Comparison of ENCODE assay signal across 21 cellular contexts in genomic region chr17:81468111-81468764, GRCh38. TPM values are rescaled to one million over a fixed set of nuclear protein-coding genes. Genes with fewer than 3 reads are reported as not detected.
"Had no signal": no experiment of that assay in that cellular context is flagged by ENCODE, and none has a peak within 500 bp of the region (broad histone marks: within the 10 kb centered on the region; RNA-seq: fewer than 3 reads in every experiment).

No MANE protein-coding gene starts in this region.

- H3K27me3 ChIP-seq: adrenal gland, breast epithelium, colonic mucosa, dorsolateral prefrontal cortex, esophagus squamous epithelium, gastrocnemius medialis, sigmoid colon, upper lobe of right lung had no signal

- H3K36me3 ChIP-seq: breast epithelium, colonic mucosa, gastrocnemius medialis had no signal

- H3K27ac ChIP-seq: breast epithelium, colonic mucosa, esophagus squamous epithelium, gastrocnemius medialis, sigmoid colon, upper lobe of right lung, VCaP had no signal

- FAIRE-seq: astrocyte, islet of Langerhans had no signal

- H3K9me3 ChIP-seq: adrenal gland, breast epithelium, colonic mucosa, esophagus squamous epithelium, gastrocnemius medialis, sigmoid colon, upper lobe of right lung had no signal

- ATAC-seq: effector memory CD8-positive, alpha-beta T cell; gastrocnemius medialis; T-cell; upper lobe of right lung had no signal

- H3K4me3 ChIP-seq: adrenal gland, breast epithelium, colonic mucosa, esophagus squamous epithelium, gastrocnemius medialis, sigmoid colon, upper lobe of right lung had no signal

- DNase-seq: activated CD4-positive, alpha-beta T cell treated with anti-CD3 and anti-CD28 coated beads, Interleukin-2, amount 50 U/mL, for 1 hour; activated CD4-positive, CD25-positive, alpha-beta regulatory T cell treated with anti-CD3 and anti-CD28 coated beads, Interleukin-2, amount 50 U/mL, for 72 hours; activated gamma-delta T cell treated with Interleukin-2 at 50 U/mL for 16 hours; activated T-cell treated with anti-CD3 and anti-CD28 coated beads, Interleukin-2, amount 50 U/mL, for 1 hour; adrenal gland; colonic mucosa; dorsolateral prefrontal cortex; effector memory CD8-positive, alpha-beta T cell; esophagus squamous epithelium; gastrocnemius medialis; posterior cingulate gyrus; sigmoid colon; stimulated activated CD4-positive, alpha-beta T cell treated with anti-CD3 and anti-CD28 coated beads, Interleukin-4, amount 100 ng/mL, for 1 hour; stimulated activated naive CD4-positive, alpha-beta T cell treated with Interleukin-2 at 50 U/mL for 16 hours; T-cell; upper lobe of right lung had no signal

- H3K4me1 ChIP-seq: breast epithelium, colonic mucosa, upper lobe of right lung had no signal

RNA-seq across cellular contexts. Expression of gene FSCN2, which starts 59.9 kb away (rescaled TPM):
- polyA plus RNA-seq: liver had no signal
